In the genomic region with DNA sequence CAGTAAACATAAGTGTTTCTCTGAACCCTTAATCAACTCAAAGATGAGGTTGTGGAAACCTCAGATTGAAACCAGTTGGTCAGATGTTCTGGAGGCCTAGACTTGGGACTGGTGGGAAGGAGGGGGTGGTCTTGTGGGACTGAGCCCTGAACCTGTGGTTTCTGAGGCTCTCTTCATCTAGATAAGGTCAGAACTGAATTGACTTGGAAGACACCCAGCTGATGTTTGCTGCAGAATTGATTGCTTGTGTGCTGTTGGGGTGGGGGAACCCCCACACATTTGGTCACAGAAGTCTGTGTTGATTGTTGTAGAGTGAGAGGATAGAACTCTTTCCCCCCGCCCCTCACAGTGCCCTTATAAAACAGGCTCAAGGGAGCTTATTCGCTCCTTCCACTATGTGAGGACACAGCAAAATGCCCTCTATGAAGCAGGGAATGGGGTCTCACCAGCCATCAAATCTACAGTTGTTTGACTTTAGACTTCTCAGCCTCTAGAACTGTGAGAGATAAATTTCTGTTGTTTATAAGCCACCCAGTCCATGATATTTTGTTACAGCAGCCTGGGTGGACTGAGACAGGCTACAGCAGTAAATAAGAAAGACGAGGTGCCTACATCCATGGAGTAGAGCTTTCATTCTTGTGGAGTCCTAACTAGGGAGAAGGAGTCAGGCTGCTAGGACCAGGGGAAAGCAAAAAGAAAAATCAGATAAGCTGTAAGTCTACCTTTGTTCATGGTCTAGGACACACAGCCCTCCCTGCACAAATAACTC, we compare ENCODE assay signal across 1 cellular context.
TF ChIP-seq lines count a peak whose summit lies in the region.

No MANE protein-coding gene starts in this region.

TF ChIP-seq in GM12878, 131 proteins besides CTCF, POLR2A, EP300 and RAD21 (continued from another document and continues in another):
- TF ChIP-seq EZH2 (IDR thresholded peaks at IDR 0.05; ENCODE audit: borderline replicate concordance, control insufficient read depth, low read depth, low read length) (no peak), MTA2 (IDR thresholded peaks at IDR 0.05; ENCODE audit: low read depth) (peak; percentile 34; the same call in 1 of the 2 replicates), ZNF217 (IDR thresholded peaks at IDR 0.05) (no peak), SUPT20H (IDR thresholded peaks at IDR 0.05; ENCODE audit: borderline replicate concordance, control insufficient read depth, low read depth, low read length) (no peak), CHD1 (IDR thresholded peaks at IDR 0.05; ENCODE audit: low read depth, low read length) (no peak), SRF (IDR thresholded peaks at IDR 0.05; ENCODE audit: low read depth in 2 of 2, low read length in 2 of 2) (no peak), NR2C1 (IDR thresholded peaks at IDR 0.05) (no peak), ZZZ3 (IDR thresholded peaks at IDR 0.05; ENCODE audit: control insufficient read depth, insufficient read length, low read depth) (no peak), BMI1 (IDR thresholded peaks at IDR 0.05; ENCODE audit: borderline replicate concordance) (no peak), KLF5 (IDR thresholded peaks at IDR 0.05; ENCODE audit: partially characterized antibody) (no peak), ATF7 (IDR thresholded peaks at IDR 0.05; ENCODE audit: low read depth) (no peak), SMAD5 (IDR thresholded peaks at IDR 0.05; ENCODE audit: low read depth) (no peak), YBX1 (IDR thresholded peaks at IDR 0.05) (no peak), NR2F1 (conservative IDR thresholded peaks at IDR 0.05) (peak; percentile 63), MEF2B (IDR thresholded peaks at IDR 0.05; ENCODE audit: partially characterized antibody, poor library complexity, severe bottlenecking) (no peak), GABPA (IDR thresholded peaks at IDR 0.05; ENCODE audit: low read depth) (no peak), PML (IDR thresholded peaks at IDR 0.05; ENCODE audit: low read length) (no peak), CREB1 (IDR thresholded peaks at IDR 0.05; ENCODE audit: low read depth) (no peak), ESRRA (IDR thresholded peaks at IDR 0.05; ENCODE audit: low read length) (no peak), SP1 (IDR thresholded peaks at IDR 0.05; ENCODE audit: low read depth, low read length) (no peak), RB1 (IDR thresholded peaks at IDR 0.05; ENCODE audit: borderline replicate concordance) (no peak), CREM (IDR thresholded peaks at IDR 0.05; ENCODE audit: low read depth) (no peak), EED (IDR thresholded peaks at IDR 0.05; ENCODE audit: low read depth) (peak; percentile 55), TBL1XR1 (IDR thresholded peaks at IDR 0.05; ENCODE audit: low read depth, low read length) (no peak), IKZF1 (conservative IDR thresholded peaks at IDR 0.05) (0 out of 2 replicates have a peak, but pooled peaks have one; percentile 24), STAT1 (conservative IDR thresholded peaks at IDR 0.05) (no peak), HCFC1 (IDR thresholded peaks at IDR 0.05; ENCODE audit: low read length) (no peak), BCL11A (IDR thresholded peaks at IDR 0.05; ENCODE audit: low read depth, low read length) (peak; percentile 64; the same call in 1 of the 2 replicates), CBX5 (IDR thresholded peaks at IDR 0.05; ENCODE audit: low read depth) (no peak), PAX5 (IDR thresholded peaks at IDR 0.05; ENCODE audit: borderline replicate concordance, low read depth, low read length) (0 out of 2 replicates have a peak, but pooled peaks have one; percentile 22)
- TF ChIP-seq, protein P1, sequence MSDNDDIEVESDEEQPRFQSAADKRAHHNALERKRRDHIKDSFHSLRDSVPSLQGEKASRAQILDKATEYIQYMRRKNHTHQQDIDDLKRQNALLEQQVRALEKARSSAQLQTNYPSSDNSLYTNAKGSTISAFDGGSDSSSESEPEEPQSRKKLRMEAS (IDR thresholded peaks at IDR 0.05; ENCODE audit: low read depth, low read length): no peak
- TF ChIP-seq, protein P2, sequence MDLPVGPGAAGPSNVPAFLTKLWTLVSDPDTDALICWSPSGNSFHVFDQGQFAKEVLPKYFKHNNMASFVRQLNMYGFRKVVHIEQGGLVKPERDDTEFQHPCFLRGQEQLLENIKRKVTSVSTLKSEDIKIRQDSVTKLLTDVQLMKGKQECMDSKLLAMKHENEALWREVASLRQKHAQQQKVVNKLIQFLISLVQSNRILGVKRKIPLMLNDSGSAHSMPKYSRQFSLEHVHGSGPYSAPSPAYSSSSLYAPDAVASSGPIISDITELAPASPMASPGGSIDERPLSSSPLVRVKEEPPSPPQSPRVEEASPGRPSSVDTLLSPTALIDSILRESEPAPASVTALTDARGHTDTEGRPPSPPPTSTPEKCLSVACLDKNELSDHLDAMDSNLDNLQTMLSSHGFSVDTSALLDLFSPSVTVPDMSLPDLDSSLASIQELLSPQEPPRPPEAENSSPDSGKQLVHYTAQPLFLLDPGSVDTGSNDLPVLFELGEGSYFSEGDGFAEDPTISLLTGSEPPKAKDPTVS (IDR thresholded peaks at IDR 0.05; ENCODE audit: low read depth, low read length): no peak
- TF ChIP-seq, protein P3, sequence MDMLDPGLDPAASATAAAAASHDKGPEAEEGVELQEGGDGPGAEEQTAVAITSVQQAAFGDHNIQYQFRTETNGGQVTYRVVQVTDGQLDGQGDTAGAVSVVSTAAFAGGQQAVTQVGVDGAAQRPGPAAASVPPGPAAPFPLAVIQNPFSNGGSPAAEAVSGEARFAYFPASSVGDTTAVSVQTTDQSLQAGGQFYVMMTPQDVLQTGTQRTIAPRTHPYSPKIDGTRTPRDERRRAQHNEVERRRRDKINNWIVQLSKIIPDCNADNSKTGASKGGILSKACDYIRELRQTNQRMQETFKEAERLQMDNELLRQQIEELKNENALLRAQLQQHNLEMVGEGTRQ (IDR thresholded peaks at IDR 0.05; ENCODE audit: borderline replicate concordance, low read depth, low read length): no peak
- TF ChIP-seq, protein P4, sequence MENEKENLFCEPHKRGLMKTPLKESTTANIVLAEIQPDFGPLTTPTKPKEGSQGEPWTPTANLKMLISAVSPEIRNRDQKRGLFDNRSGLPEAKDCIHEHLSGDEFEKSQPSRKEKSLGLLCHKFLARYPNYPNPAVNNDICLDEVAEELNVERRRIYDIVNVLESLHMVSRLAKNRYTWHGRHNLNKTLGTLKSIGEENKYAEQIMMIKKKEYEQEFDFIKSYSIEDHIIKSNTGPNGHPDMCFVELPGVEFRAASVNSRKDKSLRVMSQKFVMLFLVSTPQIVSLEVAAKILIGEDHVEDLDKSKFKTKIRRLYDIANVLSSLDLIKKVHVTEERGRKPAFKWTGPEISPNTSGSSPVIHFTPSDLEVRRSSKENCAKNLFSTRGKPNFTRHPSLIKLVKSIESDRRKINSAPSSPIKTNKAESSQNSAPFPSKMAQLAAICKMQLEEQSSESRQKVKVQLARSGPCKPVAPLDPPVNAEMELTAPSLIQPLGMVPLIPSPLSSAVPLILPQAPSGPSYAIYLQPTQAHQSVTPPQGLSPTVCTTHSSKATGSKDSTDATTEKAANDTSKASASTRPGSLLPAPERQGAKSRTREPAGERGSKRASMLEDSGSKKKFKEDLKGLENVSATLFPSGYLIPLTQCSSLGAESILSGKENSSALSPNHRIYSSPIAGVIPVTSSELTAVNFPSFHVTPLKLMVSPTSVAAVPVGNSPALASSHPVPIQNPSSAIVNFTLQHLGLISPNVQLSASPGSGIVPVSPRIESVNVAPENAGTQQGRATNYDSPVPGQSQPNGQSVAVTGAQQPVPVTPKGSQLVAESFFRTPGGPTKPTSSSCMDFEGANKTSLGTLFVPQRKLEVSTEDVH (IDR thresholded peaks at IDR 0.05; ENCODE audit: low read depth, partially characterized antibody): no peak
- TF ChIP-seq, protein P5, sequence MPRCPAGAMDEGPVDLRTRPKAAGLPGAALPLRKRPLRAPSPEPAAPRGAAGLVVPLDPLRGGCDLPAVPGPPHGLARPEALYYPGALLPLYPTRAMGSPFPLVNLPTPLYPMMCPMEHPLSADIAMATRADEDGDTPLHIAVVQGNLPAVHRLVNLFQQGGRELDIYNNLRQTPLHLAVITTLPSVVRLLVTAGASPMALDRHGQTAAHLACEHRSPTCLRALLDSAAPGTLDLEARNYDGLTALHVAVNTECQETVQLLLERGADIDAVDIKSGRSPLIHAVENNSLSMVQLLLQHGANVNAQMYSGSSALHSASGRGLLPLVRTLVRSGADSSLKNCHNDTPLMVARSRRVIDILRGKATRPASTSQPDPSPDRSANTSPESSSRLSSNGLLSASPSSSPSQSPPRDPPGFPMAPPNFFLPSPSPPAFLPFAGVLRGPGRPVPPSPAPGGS (IDR thresholded peaks at IDR 0.05; ENCODE audit: borderline replicate concordance, insufficient read depth, low read depth, low read length, poor library complexity, severe bottlenecking): no peak
- TF ChIP-seq, protein P6, sequence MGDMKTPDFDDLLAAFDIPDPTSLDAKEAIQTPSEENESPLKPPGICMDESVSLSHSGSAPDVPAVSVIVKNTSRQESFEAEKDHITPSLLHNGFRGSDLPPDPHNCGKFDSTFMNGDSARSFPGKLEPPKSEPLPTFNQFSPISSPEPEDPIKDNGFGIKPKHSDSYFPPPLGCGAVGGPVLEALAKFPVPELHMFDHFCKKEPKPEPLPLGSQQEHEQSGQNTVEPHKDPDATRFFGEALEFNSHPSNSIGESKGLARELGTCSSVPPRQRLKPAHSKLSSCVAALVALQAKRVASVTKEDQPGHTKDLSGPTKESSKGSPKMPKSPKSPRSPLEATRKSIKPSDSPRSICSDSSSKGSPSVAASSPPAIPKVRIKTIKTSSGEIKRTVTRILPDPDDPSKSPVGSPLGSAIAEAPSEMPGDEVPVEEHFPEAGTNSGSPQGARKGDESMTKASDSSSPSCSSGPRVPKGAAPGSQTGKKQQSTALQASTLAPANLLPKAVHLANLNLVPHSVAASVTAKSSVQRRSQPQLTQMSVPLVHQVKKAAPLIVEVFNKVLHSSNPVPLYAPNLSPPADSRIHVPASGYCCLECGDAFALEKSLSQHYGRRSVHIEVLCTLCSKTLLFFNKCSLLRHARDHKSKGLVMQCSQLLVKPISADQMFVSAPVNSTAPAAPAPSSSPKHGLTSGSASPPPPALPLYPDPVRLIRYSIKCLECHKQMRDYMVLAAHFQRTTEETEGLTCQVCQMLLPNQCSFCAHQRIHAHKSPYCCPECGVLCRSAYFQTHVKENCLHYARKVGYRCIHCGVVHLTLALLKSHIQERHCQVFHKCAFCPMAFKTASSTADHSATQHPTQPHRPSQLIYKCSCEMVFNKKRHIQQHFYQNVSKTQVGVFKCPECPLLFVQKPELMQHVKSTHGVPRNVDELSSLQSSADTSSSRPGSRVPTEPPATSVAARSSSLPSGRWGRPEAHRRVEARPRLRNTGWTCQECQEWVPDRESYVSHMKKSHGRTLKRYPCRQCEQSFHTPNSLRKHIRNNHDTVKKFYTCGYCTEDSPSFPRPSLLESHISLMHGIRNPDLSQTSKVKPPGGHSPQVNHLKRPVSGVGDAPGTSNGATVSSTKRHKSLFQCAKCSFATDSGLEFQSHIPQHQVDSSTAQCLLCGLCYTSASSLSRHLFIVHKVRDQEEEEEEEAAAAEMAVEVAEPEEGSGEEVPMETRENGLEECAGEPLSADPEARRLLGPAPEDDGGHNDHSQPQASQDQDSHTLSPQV (IDR thresholded peaks at IDR 0.05): no peak
- TF ChIP-seq, protein P7, sequence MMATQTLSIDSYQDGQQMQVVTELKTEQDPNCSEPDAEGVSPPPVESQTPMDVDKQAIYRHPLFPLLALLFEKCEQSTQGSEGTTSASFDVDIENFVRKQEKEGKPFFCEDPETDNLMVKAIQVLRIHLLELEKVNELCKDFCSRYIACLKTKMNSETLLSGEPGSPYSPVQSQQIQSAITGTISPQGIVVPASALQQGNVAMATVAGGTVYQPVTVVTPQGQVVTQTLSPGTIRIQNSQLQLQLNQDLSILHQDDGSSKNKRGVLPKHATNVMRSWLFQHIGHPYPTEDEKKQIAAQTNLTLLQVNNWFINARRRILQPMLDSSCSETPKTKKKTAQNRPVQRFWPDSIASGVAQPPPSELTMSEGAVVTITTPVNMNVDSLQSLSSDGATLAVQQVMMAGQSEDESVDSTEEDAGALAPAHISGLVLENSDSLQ (IDR thresholded peaks at IDR 0.05): no peak
- TF ChIP-seq, protein P8, sequence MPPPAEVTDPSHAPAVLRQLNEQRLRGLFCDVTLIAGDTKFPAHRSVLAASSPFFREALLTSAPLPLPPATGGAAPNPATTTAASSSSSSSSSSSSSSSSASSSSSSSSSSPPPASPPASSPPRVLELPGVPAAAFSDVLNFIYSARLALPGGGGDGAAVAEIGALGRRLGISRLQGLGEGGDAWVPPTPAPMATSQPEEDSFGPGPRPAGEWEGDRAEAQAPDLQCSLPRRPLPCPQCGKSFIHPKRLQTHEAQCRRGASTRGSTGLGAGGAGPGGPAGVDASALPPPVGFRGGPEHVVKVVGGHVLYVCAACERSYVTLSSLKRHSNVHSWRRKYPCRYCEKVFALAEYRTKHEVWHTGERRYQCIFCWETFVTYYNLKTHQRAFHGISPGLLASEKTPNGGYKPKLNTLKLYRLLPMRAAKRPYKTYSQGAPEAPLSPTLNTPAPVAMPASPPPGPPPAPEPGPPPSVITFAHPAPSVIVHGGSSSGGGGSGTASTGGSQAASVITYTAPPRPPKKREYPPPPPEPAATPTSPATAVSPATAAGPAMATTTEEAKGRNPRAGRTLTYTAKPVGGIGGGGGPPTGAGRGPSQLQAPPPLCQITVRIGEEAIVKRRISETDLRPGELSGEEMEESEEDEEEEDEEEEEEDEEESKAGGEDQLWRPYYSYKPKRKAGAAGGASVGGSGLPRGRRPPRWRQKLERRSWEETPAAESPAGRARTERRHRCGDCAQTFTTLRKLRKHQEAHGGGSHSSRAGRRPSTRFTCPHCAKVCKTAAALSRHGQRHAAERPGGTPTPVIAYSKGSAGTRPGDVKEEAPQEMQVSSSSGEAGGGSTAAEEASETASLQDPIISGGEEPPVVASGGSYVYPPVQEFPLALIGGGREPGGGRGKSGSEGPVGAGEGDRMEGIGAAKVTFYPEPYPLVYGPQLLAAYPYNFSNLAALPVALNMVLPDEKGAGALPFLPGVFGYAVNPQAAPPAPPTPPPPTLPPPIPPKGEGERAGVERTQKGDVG (CRISPR knock-in tag; IDR thresholded peaks at IDR 0.05): no peak
- TF ChIP-seq, protein P9, sequence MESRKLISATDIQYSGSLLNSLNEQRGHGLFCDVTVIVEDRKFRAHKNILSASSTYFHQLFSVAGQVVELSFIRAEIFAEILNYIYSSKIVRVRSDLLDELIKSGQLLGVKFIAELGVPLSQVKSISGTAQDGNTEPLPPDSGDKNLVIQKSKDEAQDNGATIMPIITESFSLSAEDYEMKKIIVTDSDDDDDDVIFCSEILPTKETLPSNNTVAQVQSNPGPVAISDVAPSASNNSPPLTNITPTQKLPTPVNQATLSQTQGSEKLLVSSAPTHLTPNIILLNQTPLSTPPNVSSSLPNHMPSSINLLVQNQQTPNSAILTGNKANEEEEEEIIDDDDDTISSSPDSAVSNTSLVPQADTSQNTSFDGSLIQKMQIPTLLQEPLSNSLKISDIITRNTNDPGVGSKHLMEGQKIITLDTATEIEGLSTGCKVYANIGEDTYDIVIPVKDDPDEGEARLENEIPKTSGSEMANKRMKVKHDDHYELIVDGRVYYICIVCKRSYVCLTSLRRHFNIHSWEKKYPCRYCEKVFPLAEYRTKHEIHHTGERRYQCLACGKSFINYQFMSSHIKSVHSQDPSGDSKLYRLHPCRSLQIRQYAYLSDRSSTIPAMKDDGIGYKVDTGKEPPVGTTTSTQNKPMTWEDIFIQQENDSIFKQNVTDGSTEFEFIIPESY (IDR thresholded peaks at IDR 0.05): no peak
- TF ChIP-seq, protein P10, sequence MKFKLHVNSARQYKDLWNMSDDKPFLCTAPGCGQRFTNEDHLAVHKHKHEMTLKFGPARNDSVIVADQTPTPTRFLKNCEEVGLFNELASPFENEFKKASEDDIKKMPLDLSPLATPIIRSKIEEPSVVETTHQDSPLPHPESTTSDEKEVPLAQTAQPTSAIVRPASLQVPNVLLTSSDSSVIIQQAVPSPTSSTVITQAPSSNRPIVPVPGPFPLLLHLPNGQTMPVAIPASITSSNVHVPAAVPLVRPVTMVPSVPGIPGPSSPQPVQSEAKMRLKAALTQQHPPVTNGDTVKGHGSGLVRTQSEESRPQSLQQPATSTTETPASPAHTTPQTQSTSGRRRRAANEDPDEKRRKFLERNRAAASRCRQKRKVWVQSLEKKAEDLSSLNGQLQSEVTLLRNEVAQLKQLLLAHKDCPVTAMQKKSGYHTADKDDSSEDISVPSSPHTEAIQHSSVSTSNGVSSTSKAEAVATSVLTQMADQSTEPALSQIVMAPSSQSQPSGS (IDR thresholded peaks at IDR 0.05; ENCODE audit: low read length): peak; percentile 78
